9 cellular contexts compared by ENCODE assay signal in genomic region chr2:54838585-54839035, GRCh38.
DNase-seq lines count a peak whose midpoint lies in the region; ATAC-seq, FAIRE-seq and TF ChIP-seq lines count a peak whose summit lies in the region.
"Had no signal": no experiment of that assay in that cellular context is flagged by ENCODE, and none has a peak within 500 bp of the region (broad histone marks: within the 10 kb centered on the region; RNA-seq: fewer than 3 reads in every experiment).

No MANE protein-coding gene starts in this region.

- H3K27me3 ChIP-seq in astrocyte (ENCODE audit: insufficient read depth, low read length), result no peaks in the 10 kb centered on the region

- no peak overlapping the region for H3K4me3 ChIP-seq in astrocyte (ENCODE audit: insufficient read depth, low read depth, low read length)

- H4K20me1 ChIP-seq in astrocyte (ENCODE audit: insufficient read depth, low read length), result no peaks in the 10 kb centered on the region

- no peak overlapping the region for H3K27ac Mint-ChIP-seq in astrocyte (ENCODE audit: unreplicated experiment)
- H3K27ac Mint-ChIP-seq: stimulated activated naive CD8-positive, alpha-beta T cell treated with anti-CD3 and anti-CD28 coated beads, Interleukin-15, Interleukin-2, amounts not matched to agents 100 ng/mL and 50 ng/mL, for 24 hours had no signal

- H3K4me3 Mint-ChIP-seq in astrocyte (ENCODE audit: unreplicated experiment), result no peak overlapping the region
- H3K4me3 Mint-ChIP-seq: stimulated activated naive CD8-positive, alpha-beta T cell treated with anti-CD3 and anti-CD28 coated beads, Interleukin-15, Interleukin-2, amounts not matched to agents 100 ng/mL and 50 ng/mL, for 24 hours had no signal

- TF ChIP-seq CTCF in astrocyte (IDR thresholded peaks at IDR 0.05; ENCODE audit: insufficient read depth, low read depth, low read length), result peak; percentile 98

- no peaks in the 10 kb centered on the region for H3K9me3 Mint-ChIP-seq in astrocyte (ENCODE audit: unreplicated experiment)
- H3K9me3 Mint-ChIP-seq: stimulated activated naive CD8-positive, alpha-beta T cell treated with anti-CD3 and anti-CD28 coated beads, Interleukin-15, Interleukin-2, amounts not matched to agents 100 ng/mL and 50 ng/mL, for 24 hours had no signal

- H3K27me3 Mint-ChIP-seq in astrocyte (ENCODE audit: low read depth, unreplicated experiment), result peaks cover 25% of the 10 kb centered on the region
- H3K27me3 Mint-ChIP-seq: stimulated activated naive CD8-positive, alpha-beta T cell treated with anti-CD3 and anti-CD28 coated beads, Interleukin-15, Interleukin-2, amounts not matched to agents 100 ng/mL and 50 ng/mL, for 24 hours had no signal

- H2AFZ ChIP-seq in astrocyte (ENCODE audit: low read depth, low read length), result no peak overlapping the region

- H3K36me3 Mint-ChIP-seq in astrocyte (ENCODE audit: low read depth, unreplicated experiment), result no peaks in the 10 kb centered on the region

- H3K27ac ChIP-seq in astrocyte (ENCODE audit: low read depth, low read length), result no peak overlapping the region

- H3K4me2 ChIP-seq in astrocyte (ENCODE audit: low read length), result no peak overlapping the region

- peak; percentile 8 for FAIRE-seq in G401.6 (lab: Jason Lieb, UNC)
- FAIRE-seq in astrocyte (lab: Jason Lieb, UNC), result no peak

- DNase-seq in H4 (ENCODE audit: low spot score), result peak; percentile 51
- DNase-seq in NCI-H1048 (lab: John Stamatoyannopoulos, UW), result peak; percentile 34
- DNase-seq in T-helper 22 cell (ENCODE audit: low read depth), result peak; percentile 4
- DNase-seq in astrocyte (ENCODE audit: low read depth), result peak; percentile 33
- DNase-seq in hypothalamus (lab: John Stamatoyannopoulos, UW), result peak in 41 of 51 donors; percentile 6 to 78 (median 36)
- peak; percentile 52 for DNase-seq in smooth muscle cell of the brain vasculature (ENCODE audit: low read depth, low spot score)

- no peaks in the 10 kb centered on the region for H3K9me3 ChIP-seq in astrocyte (ENCODE audit: insufficient read depth, low read depth, low read length)

- no peak overlapping the region for H3K9ac ChIP-seq in astrocyte (ENCODE audit: low read length)

- no peak for ATAC-seq in HG02623 (IDR thresholded peaks at IDR 0.05; ENCODE audit: unreplicated experiment)

- no peaks in the 10 kb centered on the region for H3K79me2 ChIP-seq in astrocyte (ENCODE audit: insufficient read depth, low read length)

- no peaks in the 10 kb centered on the region for H3K4me1 ChIP-seq in astrocyte (ENCODE audit: insufficient read depth, low read length)

- H3K36me3 ChIP-seq in astrocyte (ENCODE audit: insufficient read depth, low read length), result no peaks in the 10 kb centered on the region

- peaks cover 4% of the 10 kb centered on the region for H3K4me1 Mint-ChIP-seq in astrocyte (ENCODE audit: low read depth, unreplicated experiment)
